Comparison of ENCODE assay signal across 8 cellular contexts in genomic region chr5:179823937-179824744, GRCh38. TPM values are rescaled to one million over a fixed set of nuclear protein-coding genes. Genes with fewer than 3 reads are reported as not detected.
A peak's percentile ranks its signal among the peaks of the same experiment; 100 is the strongest.
DNase-seq lines count a peak whose midpoint lies in the region; ATAC-seq, FAIRE-seq and TF ChIP-seq lines count a peak whose summit lies in the region.
"Had no signal": no experiment of that assay in that cellular context is flagged by ENCODE, and none has a peak within 500 bp of the region (broad histone marks: within the 10 kb centered on the region; RNA-seq: fewer than 3 reads in every experiment).

No MANE protein-coding gene starts in this region.

- POLR2A ChIA-PET in A549 (lab: Yijun Ruan, JAX), result interaction anchor here (1.3 kb wide), 1 partner anchor 13 kb away, joined by 3 read pairs; no protein-coding TSS in a partner anchor

- intact Hi-C loops in left lung (cut with DNase I) (no loop called here), transverse colon (cut with DNase I; ENCODE audit: low total_unique reads) (no loop called here)

- DNase-seq in A549 (ENCODE audit: low read depth in 1 of 2, low spot score in 1 of 2), result no peak
- peak; percentile 32 to 76 for DNase-seq in left lung
- no peak for DNase-seq in transverse colon
- no peak for DNase-seq in SJCRH30
- no peak for DNase-seq in stimulated activated CD4-positive, alpha-beta T cell treated with anti-CD3 and anti-CD28 coated beads, Interleukin-2, amount 100 ng/mL, for 48 hours
- DNase-seq: BE2C, NCI-H524 had no signal

- in situ Hi-C loops in transverse colon (cut with MboI; ENCODE audit: low pct_ligation_motif_present in 1 of 4, low pct_unique_long_range_greater_than_20kb in 1 of 4, low sequenced_read_pairs in 3 of 4), result no loop called here

- no peak for TF ChIP-seq RAD21 in A549 (conservative IDR thresholded peaks at IDR 0.05 in 1 of 2, IDR thresholded peaks at IDR 0.05 in 1 of 2)

- TF ChIP-seq POLR2A in A549 (IDR thresholded peaks at IDR 0.05; ENCODE audit: low read length), result 0 out of 2 replicates have a peak, but pooled peaks have one; percentile 15
- TF ChIP-seq POLR2A in transverse colon (IDR thresholded peaks at IDR 0.05), result no peak

- peak overlapping the region; percentile 96 for H3K4me2 ChIP-seq in A549

- CTCF ChIA-PET in A549 (lab: Yijun Ruan, JAX), result interaction anchor here (1.0 to 11.6 kb wide), 3 partner anchors 14 to 23 kb away, joined by 3 to 86 read pairs (median 4); no protein-coding TSS in a partner anchor

- TF ChIP-seq CTCF in A549 (IDR thresholded peaks at IDR 0.05) (no peak), VCaP (conservative IDR thresholded peaks at IDR 0.05) (no peak), left lung (IDR thresholded peaks at IDR 0.05) (no peak), transverse colon (IDR thresholded peaks at IDR 0.05) (no peak)

- H3K9me3 ChIP-seq in A549 (no peaks in the 10 kb centered on the region), left lung (no peaks in the 10 kb centered on the region), transverse colon (no peaks in the 10 kb centered on the region), SJCRH30 (replicated peaks) (no peaks in the 10 kb centered on the region)
- H3K9me3 ChIP-seq: BE2C had no signal

- FAIRE-seq in A549 (lab: Jason Lieb, UNC), result no peak

- peaks cover 78% of the 10 kb centered on the region for H3K4me1 ChIP-seq in A549
- peaks cover 32 to 79% of the 10 kb centered on the region in 2 donors for H3K4me1 ChIP-seq in left lung
- peaks cover 50 to 77% (median 75%) of the 10 kb centered on the region in 4 donors for H3K4me1 ChIP-seq in transverse colon
- peaks cover 17% of the 10 kb centered on the region for H3K4me1 ChIP-seq in SJCRH30

- TF ChIP-seq EP300 in A549 (IDR thresholded peaks at IDR 0.05) (no peak), transverse colon (IDR thresholded peaks at IDR 0.05; ENCODE audit: low read depth) (no peak)

- peak overlapping the region; percentile 81 for H3K4me3 ChIP-seq in A549
- peak overlapping the region in 1 of 2 donors; percentile 96 for H3K4me3 ChIP-seq in left lung
- peak overlapping the region in 1 of 4 donors; percentile 91 for H3K4me3 ChIP-seq in transverse colon
- H3K4me3 ChIP-seq in SJCRH30, result no peak overlapping the region

- H3K36me3 ChIP-seq in left lung, result peaks cover 8 to 73% of the 10 kb centered on the region in 2 donors
- H3K36me3 ChIP-seq in transverse colon, result peaks cover 0 to 35% (median 17%) of the 10 kb centered on the region in 4 donors
- peaks cover 49% of the 10 kb centered on the region for H3K36me3 ChIP-seq in SJCRH30

- ATAC-seq in A549 (no peak), left lung (no peak)

- H3K27ac ChIP-seq in A549 (peak overlapping the region in 1 of 2 experiments; percentile 98; a peak in 4 of 6 replicates), VCaP (peak overlapping the region; percentile 100; the same call in 1 of the 2 replicates), left lung (peak overlapping the region in 1 of 2 donors; percentile 5), transverse colon (peak overlapping the region in 2 of 4 donors; percentile 42 to 99), SJCRH30 (no peak overlapping the region)

- H3K27me3 ChIP-seq in left lung (no peaks in the 10 kb centered on the region), transverse colon (no peaks in the 10 kb centered on the region), SJCRH30 (no peaks in the 10 kb centered on the region)
- H3K27me3 ChIP-seq: BE2C had no signal

- 61% methylated on average over 11 of the region's 22 CpGs for WGBS in A549 (ENCODE audit: missing lambda C conversion rate)
- 92% methylated on average over 17 of the region's 22 CpGs; no CpG with 5 or more reads in 1 of the 2 donors for WGBS in transverse colon (ENCODE audit: low coverage in 1 of 2), 2 donors

TF ChIP-seq in A549, 52 proteins besides CTCF, POLR2A, EP300 and RAD21 (continues in another document):
- TF ChIP-seq FOSB (CRISPR knock-in tag; IDR thresholded peaks at IDR 0.05) (no peak), ZC3H11A (IDR thresholded peaks at IDR 0.05) (no peak), GATA3 (IDR thresholded peaks at IDR 0.05; ENCODE audit: borderline replicate concordance) (no peak), HES2 (IDR thresholded peaks at IDR 0.05) (no peak), SMC3 (IDR thresholded peaks at IDR 0.05) (no peak), ATOH8 (CRISPR knock-in tag; IDR thresholded peaks at IDR 0.05; ENCODE audit: low read depth) (no peak), RCOR1 (IDR thresholded peaks at IDR 0.05; ENCODE audit: low read depth, low read length) (no peak), FOXS1 (CRISPR knock-in tag; IDR thresholded peaks at IDR 0.05) (no peak), PHF8 (IDR thresholded peaks at IDR 0.05; ENCODE audit: borderline replicate concordance, low read depth) (no peak), REST (IDR thresholded peaks at IDR 0.05) (no peak), SREBF2 (IDR thresholded peaks at IDR 0.05) (no peak), NPAS2 (CRISPR knock-in tag; IDR thresholded peaks at IDR 0.05; ENCODE audit: borderline replicate concordance) (no peak)

RNA-seq across cellular contexts. Expression of gene SQSTM1, which starts 3.4 kb away (rescaled TPM):
- polyA plus RNA-seq in A549 (2011; rRNA removed) (362 and 415 TPM in 2 replicates), A549 (2017; fragmentation: RNase III; extraction: RNeasy Plus Mini Kit Qiagen cat#74134 plus additional on column Dnase treatment) (529 to 625 TPM (median 606 TPM) in 3 replicates)
- polyA plus RNA-seq in A549 (2012; cell fraction: cytosol; rRNA removed), result 377 and 435 TPM in 2 replicates
- 848 and 893 TPM in 2 replicates for polyA plus RNA-seq in A549 (2012; cell fraction: nucleus; rRNA removed)
- polyA minus RNA-seq in A549 (2011; rRNA and poly(A)+ RNA removed), result 233 and 259 TPM in 2 replicates
- total RNA-seq in left lung (100 to 1,000 TPM; 505 to 637 TPM), transverse colon (100 to 1,000 TPM; 250 to 620 (median 432) TPM)
- 64.9 and 65.8 TPM in 2 replicates for total RNA-seq in SJCRH30 (2014; rRNA removed; shearing (Covaris generic))

RNA-seq across cellular contexts. Expression of gene MGAT4B, which starts 17.5 kb away (rescaled TPM):
- polyA plus RNA-seq in A549 (2011; rRNA removed) (57.4 and 110 TPM in 2 replicates), A549 (2017; fragmentation: RNase III; extraction: RNeasy Plus Mini Kit Qiagen cat#74134 plus additional on column Dnase treatment) (153 to 166 TPM (median 153 TPM) in 3 replicates)
- 145 and 194 TPM in 2 replicates for polyA plus RNA-seq in A549 (2012; cell fraction: cytosol; rRNA removed)
- polyA plus RNA-seq in A549 (2012; cell fraction: nucleus; rRNA removed), result 436 and 532 TPM in 2 replicates
- polyA minus RNA-seq in A549 (2011; rRNA and poly(A)+ RNA removed), result 132 and 144 TPM in 2 replicates
- total RNA-seq in left lung (100 to 1,000 TPM; 142 to 191 TPM), transverse colon (1,000 to 10,000 TPM in 1 of 4 donors, 100 to 1,000 TPM in 3; 495 to 1,114 (median 787) TPM)
- 55.5 and 60.5 TPM in 2 replicates for total RNA-seq in SJCRH30 (2014; rRNA removed; shearing (Covaris generic))

RNA-seq across cellular contexts. Expression of gene LTC4S, which starts 30.4 kb away (rescaled TPM):
- polyA plus RNA-seq in A549 (2011; rRNA removed), result not detected in 2 replicates
- 0.08 and 0.19 TPM in 2 replicates for polyA plus RNA-seq in A549 (2012; cell fraction: cytosol; rRNA removed)
- polyA plus RNA-seq in A549 (2012; cell fraction: nucleus; rRNA removed), result 0.67 and 1.3 TPM in 2 replicates
- polyA plus RNA-seq in A549 (2017; fragmentation: RNase III; extraction: RNeasy Plus Mini Kit Qiagen cat#74134 plus additional on column Dnase treatment), result 0.26 TPM in 1 of 3 replicates, not detected in the others
- polyA minus RNA-seq in A549 (2011; rRNA and poly(A)+ RNA removed), result not detected in 2 replicates
- total RNA-seq in left lung, result 10 to 100 TPM; 16.4 to 19.6 TPM
- total RNA-seq in transverse colon, result 1 to 10 TPM in 3 of 4 donors, not detected in 1; 3.0 to 3.8 (median 3.2) TPM
- not detected in 2 replicates for total RNA-seq in SJCRH30 (2014; rRNA removed; shearing (Covaris generic))

RNA-seq across cellular contexts. Expression of gene MRNIP, which starts 34.5 kb away (rescaled TPM):
- polyA plus RNA-seq in A549 (2011; rRNA removed) (21.4 and 26.1 TPM in 2 replicates), A549 (2017; fragmentation: RNase III; extraction: RNeasy Plus Mini Kit Qiagen cat#74134 plus additional on column Dnase treatment) (29.7 to 35.9 TPM (median 30.5 TPM) in 3 replicates)
- 19.4 and 20.7 TPM in 2 replicates for polyA plus RNA-seq in A549 (2012; cell fraction: cytosol; rRNA removed)
- polyA plus RNA-seq in A549 (2012; cell fraction: nucleus; rRNA removed), result 155 and 197 TPM in 2 replicates
- 12.2 and 13.2 TPM in 2 replicates for polyA minus RNA-seq in A549 (2011; rRNA and poly(A)+ RNA removed)
- total RNA-seq in left lung (10 to 100 TPM; 16.9 to 18.2 TPM), transverse colon (100 to 1,000 TPM in 1 of 4 donors, 10 to 100 TPM in 3; 24.7 to 124 (median 42.9) TPM)
- total RNA-seq in SJCRH30 (2014; rRNA removed; shearing (Covaris generic)), result 10.3 and 15.3 TPM in 2 replicates

Comparison
In these comparisons a context has a peak if more than half of its experiments do, and no peak if none do; other contexts are left out.
1. DNase-seq: peak in left lung (2 of 2); none in A549 (0 of 2), transverse colon (single experiment), SJCRH30 (0 of 2) and stimulated activated CD4-positive, alpha-beta T cell treated with anti-CD3 and anti-CD28 coated beads, Interleukin-2, amount 100 ng/mL, for 48 hours (0 of 2).